13 cellular contexts compared by ENCODE assay signal in the genomic region with DNA sequence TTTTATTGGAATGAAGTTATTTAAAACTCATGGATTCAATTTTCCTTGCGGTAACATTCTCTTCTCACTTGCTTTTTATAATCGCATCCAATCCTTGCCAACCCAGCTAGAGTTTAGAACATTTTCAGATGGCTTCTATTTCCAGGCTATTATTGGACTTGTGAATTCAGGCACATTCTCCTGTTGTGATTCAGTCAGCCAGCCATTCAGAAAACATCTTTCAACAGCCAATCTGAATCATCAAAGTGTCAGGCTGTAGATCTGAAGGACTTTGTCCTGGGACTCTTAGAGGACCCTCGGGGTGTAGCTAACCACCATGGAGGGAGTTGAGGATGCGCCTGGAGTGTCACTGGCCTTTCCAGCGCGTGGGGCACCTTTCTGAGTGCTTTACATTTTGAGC.
DNase-seq lines count a peak whose midpoint lies in the region; ATAC-seq and TF ChIP-seq lines count a peak whose summit lies in the region.
"Had no signal": no experiment of that assay in that cellular context is flagged by ENCODE, and none has a peak within 500 bp of the region (broad histone marks: within the 10 kb centered on the region; RNA-seq: fewer than 3 reads in every experiment).

No MANE protein-coding gene starts in this region.

- ATAC-seq in SK-N-SH treated with all-trans-retinoic acid at 6 μM for 48 hours (peak; percentile 21; the same call in 1 of the 3 replicates), HG03442 (IDR thresholded peaks at IDR 0.05; ENCODE audit: unreplicated experiment) (no peak), left lung (no peak), GM19351 (IDR thresholded peaks at IDR 0.05; ENCODE audit: unreplicated experiment) (no peak), GM21526 (IDR thresholded peaks at IDR 0.05; ENCODE audit: low FRiP score, unreplicated experiment) (no peak)
- ATAC-seq: activated CD8-positive, alpha-beta memory T cell treated with anti-CD3 and anti-CD28 coated beads, Interleukin-2, amount 10 ng/mL, durations not matched to agents 7 days and 5 days had no signal

- no peaks in the 10 kb centered on the region for H3K27me3 ChIP-seq in left lung
- H3K27me3 ChIP-seq: neural progenitor cell had no signal

- H3K4me1 ChIP-seq in left lung: no peaks in the 10 kb centered on the region
- H3K4me1 ChIP-seq: neural progenitor cell had no signal

- no peak overlapping the region for H3K27ac ChIP-seq in left lung
- H3K27ac ChIP-seq: neural progenitor cell had no signal

- TF ChIP-seq CTCF in AG10803 (conservative IDR thresholded peaks at IDR 0.05; ENCODE audit: low read length) (no peak), fibroblast of mammary gland (conservative IDR thresholded peaks at IDR 0.05; ENCODE audit: control insufficient read depth, insufficient read depth, low read depth, low read length) (no peak), left lung (IDR thresholded peaks at IDR 0.05) (no peak)

- no peaks in the 10 kb centered on the region for H3K9me3 ChIP-seq in left lung

- intact Hi-C loops in left lung (cut with DNase I): no loop called here

- peak; percentile 93 for DNase-seq in AG10803 (ENCODE audit: low read depth)
- DNase-seq in fibroblast of mammary gland (ENCODE audit: low read depth): peak; percentile 75
- peak; percentile 83 for DNase-seq in myocyte (ENCODE audit: low read depth)
- DNase-seq in left lung: no peak
- DNase-seq: activated CD8-positive, alpha-beta memory T cell treated with anti-CD3 and anti-CD28 coated beads, Interleukin-2, amount 10 ng/mL, durations not matched to agents 7 days and 5 days; AML-193; NCI-H2107; stimulated activated CD8-positive, alpha-beta memory T cell treated with anti-CD3 and anti-CD28 coated beads, Interleukin-4, amount 100 ng/mL, for 48 hours had no signal

- peaks cover 0 to 65% of the 10 kb centered on the region in 2 donors for H3K36me3 ChIP-seq in left lung
- H3K36me3 ChIP-seq: neural progenitor cell had no signal

- no peak overlapping the region for H3K4me3 ChIP-seq in AG10803 (ENCODE audit: low read length)
- H3K4me3 ChIP-seq in fibroblast of mammary gland (ENCODE audit: control insufficient read depth, low read depth, low read length): no peak overlapping the region
- no peak overlapping the region for H3K4me3 ChIP-seq in left lung
- H3K4me3 ChIP-seq: neural progenitor cell had no signal

TF ChIP-seq in SK-N-SH treated with all-trans-retinoic acid at 6 μM for 48 hours, 23 proteins besides CTCF, POLR2A, EP300 and RAD21:
- no peak for TF ChIP-seq ZNF8 (CRISPR knock-in tag; IDR thresholded peaks at IDR 0.05)
- no peak for TF ChIP-seq ZC3H10 (CRISPR knock-in tag; IDR thresholded peaks at IDR 0.05)
- TF ChIP-seq, protein P1, sequence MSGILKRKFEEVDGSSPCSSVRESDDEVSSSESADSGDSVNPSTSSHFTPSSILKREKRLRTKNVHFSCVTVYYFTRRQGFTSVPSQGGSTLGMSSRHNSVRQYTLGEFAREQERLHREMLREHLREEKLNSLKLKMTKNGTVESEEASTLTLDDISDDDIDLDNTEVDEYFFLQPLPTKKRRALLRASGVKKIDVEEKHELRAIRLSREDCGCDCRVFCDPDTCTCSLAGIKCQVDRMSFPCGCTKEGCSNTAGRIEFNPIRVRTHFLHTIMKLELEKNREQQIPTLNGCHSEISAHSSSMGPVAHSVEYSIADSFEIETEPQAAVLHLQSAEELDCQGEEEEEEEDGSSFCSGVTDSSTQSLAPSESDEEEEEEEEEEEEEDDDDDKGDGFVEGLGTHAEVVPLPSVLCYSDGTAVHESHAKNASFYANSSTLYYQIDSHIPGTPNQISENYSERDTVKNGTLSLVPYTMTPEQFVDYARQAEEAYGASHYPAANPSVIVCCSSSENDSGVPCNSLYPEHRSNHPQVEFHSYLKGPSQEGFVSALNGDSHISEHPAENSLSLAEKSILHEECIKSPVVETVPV (CRISPR knock-in tag; IDR thresholded peaks at IDR 0.05): no peak
- no peak for TF ChIP-seq ARNTL (CRISPR knock-in tag; IDR thresholded peaks at IDR 0.05; ENCODE audit: borderline replicate concordance, low read depth)
- TF ChIP-seq, protein P2, sequence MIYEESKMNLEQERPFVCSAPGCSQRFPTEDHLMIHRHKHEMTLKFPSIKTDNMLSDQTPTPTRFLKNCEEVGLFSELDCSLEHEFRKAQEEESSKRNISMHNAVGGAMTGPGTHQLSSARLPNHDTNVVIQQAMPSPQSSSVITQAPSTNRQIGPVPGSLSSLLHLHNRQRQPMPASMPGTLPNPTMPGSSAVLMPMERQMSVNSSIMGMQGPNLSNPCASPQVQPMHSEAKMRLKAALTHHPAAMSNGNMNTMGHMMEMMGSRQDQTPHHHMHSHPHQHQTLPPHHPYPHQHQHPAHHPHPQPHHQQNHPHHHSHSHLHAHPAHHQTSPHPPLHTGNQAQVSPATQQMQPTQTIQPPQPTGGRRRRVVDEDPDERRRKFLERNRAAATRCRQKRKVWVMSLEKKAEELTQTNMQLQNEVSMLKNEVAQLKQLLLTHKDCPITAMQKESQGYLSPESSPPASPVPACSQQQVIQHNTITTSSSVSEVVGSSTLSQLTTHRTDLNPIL (CRISPR knock-in tag; IDR thresholded peaks at IDR 0.05; ENCODE audit: low read depth): no peak
- no peak for TF ChIP-seq RARB (CRISPR knock-in tag; IDR thresholded peaks at IDR 0.05)
- TF ChIP-seq ZFP3 (CRISPR knock-in tag; IDR thresholded peaks at IDR 0.05): no peak
TF ChIP-seq in SK-N-SH treated with all-trans-retinoic acid at 6 μM for 48 hours: peak in this region for 0.

Comparison
In these comparisons a context has a peak if more than half of its experiments do, and no peak if none do; other contexts are left out.
1. DNase-seq: peak in AG10803 (single experiment), fibroblast of mammary gland (single experiment) and myocyte (single experiment); none in left lung (0 of 2).